ENCODE assay signal across 34 cellular contexts in the genomic region with DNA sequence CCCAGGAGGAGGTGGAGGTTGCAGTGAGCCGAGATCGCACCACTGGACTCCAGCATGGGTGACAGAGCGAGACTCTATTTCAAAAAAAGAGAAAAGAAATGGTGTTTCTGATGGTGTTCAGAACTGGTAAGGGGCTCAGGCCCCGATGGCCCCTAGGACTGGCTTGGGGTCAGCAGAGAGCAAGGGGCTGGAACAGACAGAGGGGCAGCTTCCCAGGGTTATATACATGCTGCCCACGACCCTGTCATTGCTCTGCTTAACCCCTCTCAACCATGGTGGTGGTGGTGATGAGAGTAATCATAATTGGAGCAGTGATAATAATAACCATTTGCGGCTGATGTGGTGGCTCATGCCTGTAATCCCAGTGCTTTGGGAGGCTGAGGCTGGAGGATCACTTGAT.
"Had no signal": no experiment of that assay in that cellular context is flagged by ENCODE, and none has a peak within 500 bp of the region (broad histone marks: within the 10 kb centered on the region; RNA-seq: fewer than 3 reads in every experiment).

No MANE protein-coding gene starts in this region.

- H3K4me1 ChIP-seq: ascending aorta had no signal

- H3K4me3 Mint-ChIP-seq: activated B cell treated with CpG ODN at 0.5 μM for 24 hours; activated CD4-positive, alpha-beta memory T cell treated with anti-CD3 and anti-CD28 coated beads for 36 hours; activated CD4-positive, alpha-beta T cell treated with anti-CD3 and anti-CD28 coated beads, Interleukin-2, amount 10 ng/mL, durations not matched to agents 24 days and 14 days; activated CD8-positive, alpha-beta T cell treated with anti-CD3 and anti-CD28 coated beads for 36 hours; activated naive CD4-positive, alpha-beta T cell treated with anti-CD3 and anti-CD28 coated beads, Interleukin-2, amount 10 ng/mL, durations not matched to agents 7 days and 5 days; activated naive CD4-positive, alpha-beta T cell treated with anti-CD3 and anti-CD28 coated beads, Interleukin-2, amount 50 U/mL, for 24 hours; activated naive CD8-positive, alpha-beta T cell; activated naive CD8-positive, alpha-beta T cell treated with anti-CD3 and anti-CD28 coated beads, Interleukin-2, amount 10 ng/mL, durations not matched to agents 7 days and 5 days; activated naive CD8-positive, alpha-beta T cell treated with anti-CD3 and anti-CD28 coated beads, Interleukin-2, amount 50 U/mL, for 24 hours; brain; T-helper 1 cell treated with Interleukin-12 subunit alpha and Interleukin-12 subunit beta and Interleukin-4 antibody, amounts not matched to agents 30 μg/mL and 1 μg/mL, for 36 hours; T-helper 2 cell treated with Interferon-gamma antibody and Interleukin-4, amounts not matched to agents 5 μg/mL and 100 μg/mL, for 36 hours had no signal

- H3K36me3 ChIP-seq: cardiac muscle cell had no signal

- H3K27me3 ChIP-seq: ascending aorta, cardiac muscle cell had no signal

- H3K27me3 Mint-ChIP-seq: activated B cell treated with CpG ODN at 0.5 μM for 24 hours; activated CD4-positive, alpha-beta memory T cell treated with anti-CD3 and anti-CD28 coated beads for 36 hours; activated CD4-positive, alpha-beta T cell treated with anti-CD3 and anti-CD28 coated beads, Interleukin-2, amount 10 ng/mL, durations not matched to agents 24 days and 14 days; activated CD8-positive, alpha-beta T cell treated with anti-CD3 and anti-CD28 coated beads for 36 hours; activated naive CD4-positive, alpha-beta T cell treated with anti-CD3 and anti-CD28 coated beads, Interleukin-2, amount 10 ng/mL, durations not matched to agents 7 days and 5 days; activated naive CD4-positive, alpha-beta T cell treated with anti-CD3 and anti-CD28 coated beads, Interleukin-2, amount 50 U/mL, for 24 hours; activated naive CD8-positive, alpha-beta T cell; activated naive CD8-positive, alpha-beta T cell treated with anti-CD3 and anti-CD28 coated beads, Interleukin-2, amount 10 ng/mL, durations not matched to agents 7 days and 5 days; activated naive CD8-positive, alpha-beta T cell treated with anti-CD3 and anti-CD28 coated beads, Interleukin-2, amount 50 U/mL, for 24 hours; brain had no signal

- H3K27ac Mint-ChIP-seq: activated B cell treated with CpG ODN at 0.5 μM for 24 hours; activated CD4-positive, alpha-beta memory T cell treated with anti-CD3 and anti-CD28 coated beads for 36 hours; activated CD4-positive, alpha-beta T cell treated with anti-CD3 and anti-CD28 coated beads, Interleukin-2, amount 10 ng/mL, durations not matched to agents 24 days and 14 days; activated CD8-positive, alpha-beta T cell treated with anti-CD3 and anti-CD28 coated beads for 36 hours; activated naive CD4-positive, alpha-beta T cell treated with anti-CD3 and anti-CD28 coated beads, Interleukin-2, amount 10 ng/mL, durations not matched to agents 7 days and 5 days; activated naive CD4-positive, alpha-beta T cell treated with anti-CD3 and anti-CD28 coated beads, Interleukin-2, amount 50 U/mL, for 24 hours; activated naive CD8-positive, alpha-beta T cell; activated naive CD8-positive, alpha-beta T cell treated with anti-CD3 and anti-CD28 coated beads, Interleukin-2, amount 10 ng/mL, durations not matched to agents 7 days and 5 days; activated naive CD8-positive, alpha-beta T cell treated with anti-CD3 and anti-CD28 coated beads, Interleukin-2, amount 50 U/mL, for 24 hours; activated T-helper 2 cell treated with anti-CD3 and anti-CD28 coated beads, Interferon-gamma antibody, Interleukin-2, Interleukin-4, amounts not matched to agents 10 μg/mL and 5 μg/mL and 100 μg/mL, durations not matched to agents 14 hours and 24 hours and 36 hours; brain; T-helper 1 cell treated with Interleukin-12 subunit alpha and Interleukin-12 subunit beta and Interleukin-4 antibody, amounts not matched to agents 30 μg/mL and 1 μg/mL, for 36 hours; T-helper 2 cell treated with Interferon-gamma antibody and Interleukin-4, amounts not matched to agents 5 μg/mL and 100 μg/mL, for 36 hours had no signal

- H3K4me3 ChIP-seq: ascending aorta, cardiac muscle cell had no signal

- ATAC-seq: activated CD8-positive, alpha-beta T cell treated with anti-CD3 and anti-CD28 coated beads for 36 hours; activated naive CD8-positive, alpha-beta T cell treated with anti-CD3 and anti-CD28 coated beads, Interleukin-2, amount 50 U/mL, for 24 hours had no signal

- H3K27ac ChIP-seq: ascending aorta, cardiac muscle cell, VCaP had no signal

- DNase-seq: activated B cell treated with CpG ODN at 0.5 μM for 24 hours; activated CD4-positive, alpha-beta memory T cell treated with anti-CD3 and anti-CD28 coated beads for 36 hours; activated CD4-positive, alpha-beta T cell treated with anti-CD3 and anti-CD28 coated beads for 4 hours; activated CD4-positive, alpha-beta T cell treated with anti-CD3 and anti-CD28 coated beads, Interleukin-2, amount 10 ng/mL, durations not matched to agents 24 days and 14 days; activated CD4-positive, alpha-beta T cell treated with anti-CD3 and anti-CD28 coated beads, Interleukin-2, amount 50 U/mL, for 1 hour; activated CD4-positive, alpha-beta T cell treated with anti-CD3 and anti-CD28 coated beads, Interleukin-2, amount 50 U/mL, for 4 hours; activated CD4-positive, CD25-positive, alpha-beta regulatory T cell treated with anti-CD3 and anti-CD28 coated beads, Interleukin-2, amount 50 U/mL, for 72 hours; activated CD8-positive, alpha-beta memory T cell treated with anti-CD3 and anti-CD28 coated beads, Interleukin-2, amount 50 U/mL, for 4 hours; activated CD8-positive, alpha-beta T cell treated with anti-CD3 and anti-CD28 coated beads for 36 hours; activated effector memory CD4-positive, alpha-beta T cell treated with Interleukin-2 at 50 U/mL for 16 hours; activated gamma-delta T cell; activated naive CD4-positive, alpha-beta T cell treated with anti-CD3 and anti-CD28 coated beads, Interleukin-2, amount 10 ng/mL, durations not matched to agents 7 days and 5 days; activated naive CD4-positive, alpha-beta T cell treated with Interleukin-2 at 50 U/mL for 16 hours; activated naive CD8-positive, alpha-beta T cell treated with anti-CD3 and anti-CD28 coated beads, Interleukin-2, amount 10 ng/mL, durations not matched to agents 7 days and 5 days; activated naive CD8-positive, alpha-beta T cell treated with anti-CD3 and anti-CD28 coated beads, Interleukin-2, amount 50 U/mL, for 24 hours; activated T-cell treated with anti-CD3 and anti-CD28 coated beads for 4 hours; activated T-cell treated with anti-CD3 and anti-CD28 coated beads, Interleukin-2, amount 50 U/mL, for 1 hour; activated T-cell treated with anti-CD3 and anti-CD28 coated beads, Interleukin-2, amount 50 U/mL, for 48 hours; amygdala; anterior cingulate cortex; central memory CD4-positive, alpha-beta T cell; SW 1271; T-helper 1 cell; T-helper 2 cell; T-helper 9 cell had no signal

- H3K9me3 ChIP-seq: ascending aorta had no signal

- H3K4me1 Mint-ChIP-seq: activated B cell treated with CpG ODN at 0.5 μM for 24 hours; activated CD4-positive, alpha-beta T cell treated with anti-CD3 and anti-CD28 coated beads, Interleukin-2, amount 10 ng/mL, durations not matched to agents 24 days and 14 days; activated naive CD4-positive, alpha-beta T cell treated with anti-CD3 and anti-CD28 coated beads, Interleukin-2, amount 10 ng/mL, durations not matched to agents 7 days and 5 days; activated naive CD4-positive, alpha-beta T cell treated with anti-CD3 and anti-CD28 coated beads, Interleukin-2, amount 50 U/mL, for 24 hours; activated naive CD8-positive, alpha-beta T cell treated with anti-CD3 and anti-CD28 coated beads, Interleukin-2, amount 10 ng/mL, durations not matched to agents 7 days and 5 days; activated naive CD8-positive, alpha-beta T cell treated with anti-CD3 and anti-CD28 coated beads, Interleukin-2, amount 50 U/mL, for 24 hours had no signal
